Comparison of ENCODE assay signal across 18 cellular contexts in the genomic region with DNA sequence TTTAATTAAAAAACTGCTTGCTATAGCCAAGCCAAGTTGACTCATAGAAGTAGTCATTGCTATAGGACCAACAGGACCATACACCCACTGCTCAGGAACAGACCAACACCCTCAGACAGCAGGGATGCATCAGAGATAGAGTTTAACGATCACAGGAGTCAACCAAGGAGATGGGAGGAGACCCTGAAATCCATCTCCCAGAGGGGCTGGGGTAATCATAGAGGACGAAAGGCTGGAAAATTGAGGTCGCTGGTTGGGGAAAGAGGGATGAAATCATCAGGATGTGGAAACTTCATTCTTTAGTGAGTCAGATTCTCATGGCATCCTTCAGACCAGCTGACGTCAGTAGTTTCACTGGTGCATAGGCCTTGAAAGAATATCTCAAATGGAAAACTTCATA.
DNase-seq lines count a peak whose midpoint lies in the region; ATAC-seq, FAIRE-seq and TF ChIP-seq lines count a peak whose summit lies in the region.
"Had no signal": no experiment of that assay in that cellular context is flagged by ENCODE, and none has a peak within 500 bp of the region (broad histone marks: within the 10 kb centered on the region; RNA-seq: fewer than 3 reads in every experiment).

No MANE protein-coding gene starts in this region.

- H3K4me3 ChIP-seq in adipocyte (ENCODE audit: low read length): no peak overlapping the region
- no peak overlapping the region for H3K4me3 ChIP-seq in neuronal stem cell (ENCODE audit: low read length in 2 of 2)
- H3K4me3 ChIP-seq: PC-9 had no signal

- H4K91ac ChIP-seq in neuronal stem cell (ENCODE audit: low read depth, low read length, poor library complexity): no peak overlapping the region

- H3K27ac ChIP-seq in neuronal stem cell (replicated peaks; ENCODE audit: low read length): no peak overlapping the region
- H3K27ac ChIP-seq: neutrophil, PC-9 had no signal

- H4K8ac ChIP-seq in neuronal stem cell (ENCODE audit: low read depth, low read length): no peak overlapping the region

- ATAC-seq in GM18858 (IDR thresholded peaks at IDR 0.05; ENCODE audit: unreplicated experiment): no peak
- no peak for ATAC-seq in GM18907 (IDR thresholded peaks at IDR 0.05; ENCODE audit: unreplicated experiment)
- ATAC-seq: WTC11 had no signal

- TF ChIP-seq POLR2A in H54 (IDR thresholded peaks at IDR 0.05; ENCODE audit: low read depth, low read length): no peak

- H2AFZ ChIP-seq in neuronal stem cell (ENCODE audit: low read length): no peak overlapping the region
- H2AFZ ChIP-seq: PC-9 had no signal

- DNase-seq in H54 (ENCODE audit: insufficient read length, low spot score) (peak; percentile 15), adipocyte (ENCODE audit: low read depth) (peak; percentile 44), fibroblast of the conjunctiva (ENCODE audit: low read depth) (peak; percentile 21), stromal cell of bone marrow (ENCODE audit: low read depth) (peak; percentile 93), neuronal stem cell (ENCODE audit: low spot score) (no peak)
- DNase-seq: activated gamma-delta T cell; CD4-positive, alpha-beta T cell; effector CD4-positive, alpha-beta T cell; immature natural killer cell; KG1; NCI-H1694; NCI-H524; PC-9 had no signal

- no peak overlapping the region for H3K4ac ChIP-seq in neuronal stem cell (ENCODE audit: low read length)

- no peak overlapping the region for H3K14ac ChIP-seq in neuronal stem cell (ENCODE audit: low read length)

- H3K18ac ChIP-seq in neuronal stem cell (ENCODE audit: low read length): no peak overlapping the region

- WGBS in neuronal stem cell (ENCODE audit: extremely low coverage in 2 of 2, insufficient read length in 2 of 2, insufficient replicate concordance in 1 of 2), 2 donors: no CpG with 5 or more reads among the region's 4 CpGs

- H2BK15ac ChIP-seq in neuronal stem cell (ENCODE audit: low read length): no peak overlapping the region

- H3K79me1 ChIP-seq in neuronal stem cell (ENCODE audit: low read depth, low read length): no peaks in the 10 kb centered on the region

- FAIRE-seq in H54 (lab: Jason Lieb, UNC): peak; percentile 94
- FAIRE-seq: GM12891 had no signal

- H3K4me2 ChIP-seq in neuronal stem cell (ENCODE audit: insufficient read depth, low read length, poor library complexity, severe bottlenecking): no peak overlapping the region
- H3K4me2 ChIP-seq: PC-9 had no signal

- H2BK5ac ChIP-seq in neuronal stem cell (ENCODE audit: low read length): no peak overlapping the region

- no peaks in the 10 kb centered on the region for H3K27me3 ChIP-seq in adipocyte (replicated peaks; ENCODE audit: control insufficient read depth, insufficient read depth, low read length)
- no peaks in the 10 kb centered on the region for H3K27me3 ChIP-seq in neuronal stem cell (ENCODE audit: control insufficient read depth in 3 of 3, insufficient read depth in 3 of 3, low read depth in 1 of 3, low read length in 3 of 3)
- H3K27me3 ChIP-seq: neutrophil had no signal

- H3K4me1 ChIP-seq in adipocyte (ENCODE audit: control insufficient read depth, insufficient read depth, low read length) (peaks cover 8% of the 10 kb centered on the region), neuronal stem cell (ENCODE audit: control insufficient read depth in 2 of 2, insufficient read depth in 1 of 2, low read depth in 1 of 2, low read length in 2 of 2) (no peaks in the 10 kb centered on the region)

- no peak overlapping the region for H2BK12ac ChIP-seq in neuronal stem cell (ENCODE audit: low read length)

- no peaks in the 10 kb centered on the region for H3K9me3 ChIP-seq in adipocyte (ENCODE audit: control insufficient read depth, low read length)
- H3K9me3 ChIP-seq in neuronal stem cell (replicated peaks in 1 of 2; ENCODE audit: control insufficient read depth in 2 of 2, insufficient read depth in 1 of 2, low read depth in 1 of 2, low read length in 2 of 2): no peaks in the 10 kb centered on the region
- H3K9me3 ChIP-seq: neutrophil had no signal

- H3K23ac ChIP-seq in neuronal stem cell (ENCODE audit: low read depth, low read length, poor library complexity): no peak overlapping the region

- no peak overlapping the region for H2AK5ac ChIP-seq in neuronal stem cell (ENCODE audit: low read depth, low read length)

- H3K36me3 ChIP-seq in adipocyte (ENCODE audit: control insufficient read depth, insufficient read depth, low read length, severe bottlenecking) (no peaks in the 10 kb centered on the region), neuronal stem cell (replicated peaks in 1 of 2; ENCODE audit: control insufficient read depth in 2 of 2, insufficient read depth in 2 of 2, low read length in 2 of 2) (no peaks in the 10 kb centered on the region)
- H3K36me3 ChIP-seq: neutrophil had no signal

- no peak overlapping the region for H2BK120ac ChIP-seq in neuronal stem cell (ENCODE audit: low read depth, low read length)

- H3K9ac ChIP-seq in adipocyte (ENCODE audit: low read length) (no peak overlapping the region), neuronal stem cell (ENCODE audit: low read depth, low read length, poor library complexity) (no peak overlapping the region)
